Comparison of ENCODE assay signal across 16 cellular contexts in the genomic region with DNA sequence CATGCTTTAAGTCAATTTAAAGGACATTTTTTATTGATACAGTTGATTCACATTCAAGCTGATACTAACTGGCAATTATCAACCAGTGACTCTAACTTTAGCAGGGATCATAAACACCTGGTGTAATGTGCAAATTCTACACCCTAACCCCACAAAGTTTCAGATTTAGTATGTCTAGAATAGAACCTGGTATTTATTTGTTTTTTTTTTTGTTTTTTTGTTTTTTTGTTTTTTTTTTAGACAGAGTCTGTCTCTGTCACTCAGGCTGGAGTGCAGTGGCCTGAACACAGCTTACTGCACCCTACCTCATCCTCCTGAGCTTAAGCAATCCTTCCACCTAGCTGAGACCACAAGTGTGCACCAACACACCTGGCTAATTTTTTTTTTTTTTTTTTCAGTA.
DNase-seq lines count a peak whose midpoint lies in the region; ATAC-seq and TF ChIP-seq lines count a peak whose summit lies in the region.
"Had no signal": no experiment of that assay in that cellular context is flagged by ENCODE, and none has a peak within 500 bp of the region (broad histone marks: within the 10 kb centered on the region; RNA-seq: fewer than 3 reads in every experiment).

No MANE protein-coding gene starts in this region.

- TF ChIP-seq CTCF in gastroesophageal sphincter (IDR thresholded peaks at IDR 0.05), result no peak

- H3K36me3 ChIP-seq in gastroesophageal sphincter, result no peaks in the 10 kb centered on the region
- H3K36me3 ChIP-seq: lower lobe of right lung, suprapubic skin had no signal

- peaks cover 0 to 7% (median 0%) of the 10 kb centered on the region in 5 donors for H3K27me3 Mint-ChIP-seq in naive thymus-derived CD8-positive, alpha-beta T cell
- H3K27me3 Mint-ChIP-seq: effector memory CD8-positive, alpha-beta T cell; IgD-negative memory B cell had no signal

- H3K36me3 Mint-ChIP-seq in naive thymus-derived CD8-positive, alpha-beta T cell, result no peaks in the 10 kb centered on the region
- H3K36me3 Mint-ChIP-seq: IgD-negative memory B cell had no signal

- H3K27me3 ChIP-seq in right cardiac atrium (ENCODE audit: control insufficient read depth, insufficient read depth) (no peaks in the 10 kb centered on the region), gastroesophageal sphincter (no peaks in the 10 kb centered on the region)
- H3K27me3 ChIP-seq: suprapubic skin had no signal

- H3K4me1 ChIP-seq in right cardiac atrium (ENCODE audit: control insufficient read depth, insufficient read depth, low read length), result no peaks in the 10 kb centered on the region
- H3K4me1 ChIP-seq in gastroesophageal sphincter, result no peaks in the 10 kb centered on the region
- H3K4me1 ChIP-seq: lower lobe of right lung, suprapubic skin had no signal

- POLR2A ChIA-PET in naive thymus-derived CD8-positive, alpha-beta T cell (lab: Charles Lee), result no interaction called here

- no peak overlapping the region for H3K4me3 Mint-ChIP-seq in naive thymus-derived CD8-positive, alpha-beta T cell
- H3K4me3 Mint-ChIP-seq: effector memory CD8-positive, alpha-beta T cell; IgD-negative memory B cell; natural killer cell had no signal

- H3K9me3 Mint-ChIP-seq in naive thymus-derived CD8-positive, alpha-beta T cell, result no peaks in the 10 kb centered on the region

- ATAC-seq in GM18873 (IDR thresholded peaks at IDR 0.05; ENCODE audit: low FRiP score, unreplicated experiment) (peak; percentile 70), GM21447 (IDR thresholded peaks at IDR 0.05; ENCODE audit: unreplicated experiment) (peak; percentile 68), HG02981 (IDR thresholded peaks at IDR 0.05; ENCODE audit: unreplicated experiment) (peak; percentile 46), HG03558 (IDR thresholded peaks at IDR 0.05; ENCODE audit: extremely low read depth, unreplicated experiment) (peak; percentile 57), right cardiac atrium (no peak), gastroesophageal sphincter (no peak)
- no peak for ATAC-seq in naive thymus-derived CD8-positive, alpha-beta T cell
- ATAC-seq: effector memory CD8-positive, alpha-beta T cell; lower lobe of right lung; natural killer cell had no signal

- no peak for TF ChIP-seq POLR2A in gastroesophageal sphincter (IDR thresholded peaks at IDR 0.05)

- TF ChIP-seq EP300 in gastroesophageal sphincter (IDR thresholded peaks at IDR 0.05), result no peak

- no peak overlapping the region for H3K4me3 ChIP-seq in right cardiac atrium (ENCODE audit: low read length)
- no peak overlapping the region for H3K4me3 ChIP-seq in gastroesophageal sphincter
- H3K4me3 ChIP-seq: lower lobe of right lung, suprapubic skin had no signal

- H3K27ac ChIP-seq in right cardiac atrium (ENCODE audit: low read length), result no peak overlapping the region
- no peak overlapping the region for H3K27ac ChIP-seq in gastroesophageal sphincter
- H3K27ac ChIP-seq: lower lobe of right lung, suprapubic skin had no signal

- DNase-seq in right cardiac atrium, result no peak
- DNase-seq in naive thymus-derived CD8-positive, alpha-beta T cell, result no peak
- no peak for DNase-seq in AML-193 (lab: John Stamatoyannopoulos, UW)
- DNase-seq: activated CD4-positive, CD25-positive, alpha-beta regulatory T cell treated with anti-CD3 and anti-CD28 coated beads, Interleukin-2, amount 50 U/mL, for 72 hours; effector memory CD8-positive, alpha-beta T cell; lower lobe of right lung; natural killer cell; NCI-H2171 treated with DMSO at 0.1 percent for 48 hours; SHP77 had no signal

- intact Hi-C loops in right cardiac atrium (cut with DNase I), result no loop called here

- H3K4me1 Mint-ChIP-seq in naive thymus-derived CD8-positive, alpha-beta T cell, result peaks cover 0 to 2% (median 0%) of the 10 kb centered on the region in 4 donors
- H3K4me1 Mint-ChIP-seq: IgD-negative memory B cell, natural killer cell had no signal

- no peak overlapping the region for H3K27ac Mint-ChIP-seq in naive thymus-derived CD8-positive, alpha-beta T cell
- H3K27ac Mint-ChIP-seq: effector memory CD8-positive, alpha-beta T cell; natural killer cell had no signal

- H3K9me3 ChIP-seq in right cardiac atrium (ENCODE audit: control insufficient read depth, low read length), result no peaks in the 10 kb centered on the region
- no peaks in the 10 kb centered on the region for H3K9me3 ChIP-seq in gastroesophageal sphincter
- H3K9me3 ChIP-seq: lower lobe of right lung, suprapubic skin had no signal

Comparison
In these comparisons a context has a peak if more than half of its experiments do, and no peak if none do; other contexts are left out.
1. ATAC-seq: peak in GM18873 (single experiment), GM21447 (single experiment), HG02981 (single experiment) and HG03558 (single experiment); none in right cardiac atrium (0 of 2), naive thymus-derived CD8-positive, alpha-beta T cell (0 of 2) and gastroesophageal sphincter (single experiment).